ENCODE assay signal across 33 cellular contexts in genomic region chr1:231046730-231047395, GRCh38.
"Had no signal": no experiment of that assay in that cellular context is flagged by ENCODE, and none has a peak within 500 bp of the region (broad histone marks: within the 10 kb centered on the region; RNA-seq: fewer than 3 reads in every experiment).

No MANE protein-coding gene starts in this region.

- H3K4me3 ChIP-seq: ascending aorta, breast epithelium, cardiac muscle cell, coronary artery, dorsolateral prefrontal cortex, esophagus muscularis mucosa, gastrocnemius medialis, heart left ventricle had no signal

- H3K27ac ChIP-seq: ascending aorta, breast epithelium, cardiac muscle cell, coronary artery, dorsolateral prefrontal cortex, esophagus muscularis mucosa, foreskin keratinocyte, gastrocnemius medialis, heart left ventricle, VCaP had no signal

- ATAC-seq: activated naive CD4-positive, alpha-beta T cell treated with anti-CD3 and anti-CD28 coated beads, Interleukin-2, amount 50 U/mL, for 72 hours; activated T-cell treated with anti-CD3 and anti-CD28 coated beads, Interleukin-2, amount 50 U/mL, for 72 hours; foreskin keratinocyte; gastrocnemius medialis; heart left ventricle; T-helper 17 cell; WTC11 had no signal

- H3K27me3 ChIP-seq: ascending aorta, breast epithelium had no signal

- DNase-seq: activated CD4-positive, alpha-beta memory T cell treated with anti-CD3 and anti-CD28 coated beads, Interleukin-2, amount 10 ng/mL, durations not matched to agents 7 days and 5 days; activated CD4-positive, alpha-beta T cell treated with anti-CD3 and anti-CD28 coated beads for 1 hour; activated CD4-positive, alpha-beta T cell treated with anti-CD3 and anti-CD28 coated beads for 4 hours; activated CD4-positive, alpha-beta T cell treated with anti-CD3 and anti-CD28 coated beads, Interleukin-2, amount 10 ng/mL, durations not matched to agents 7 days and 5 days; activated CD4-positive, alpha-beta T cell treated with anti-CD3 and anti-CD28 coated beads, Interleukin-2, amount 50 U/mL, for 4 hours; activated CD8-positive, alpha-beta memory T cell treated with anti-CD3 and anti-CD28 coated beads, Interleukin-2, amount 50 U/mL, for 48 hours; activated gamma-delta T cell; activated naive CD4-positive, alpha-beta T cell; activated naive CD4-positive, alpha-beta T cell treated with anti-CD3 and anti-CD28 coated beads, Interleukin-2, amount 10 ng/mL, durations not matched to agents 7 days and 5 days; activated naive CD8-positive, alpha-beta T cell treated with anti-CD3 and anti-CD28 coated beads, Interleukin-2, amount 10 ng/mL, durations not matched to agents 7 days and 5 days; activated T-cell treated with anti-CD3 and anti-CD28 coated beads for 4 hours; activated T-cell treated with anti-CD3 and anti-CD28 coated beads, Interleukin-2, amount 50 U/mL, for 24 hours; activated T-cell treated with anti-CD3 and anti-CD28 coated beads, Interleukin-2, amount 50 U/mL, for 72 hours; central memory CD4-positive, alpha-beta T cell; cerebellar nuclear complex; dorsolateral prefrontal cortex; effector memory CD4-positive, alpha-beta T cell; endodermal cell; foreskin keratinocyte; gastrocnemius medialis; glutamatergic neuron; heart left ventricle; T-helper 1 cell; T-helper 17 cell; T1000 had no signal

- H3K36me3 ChIP-seq: ascending aorta, breast epithelium, cardiac muscle cell, esophagus muscularis mucosa, gastrocnemius medialis, heart left ventricle had no signal

- H3K9me3 ChIP-seq: ascending aorta, gastrocnemius medialis had no signal

- H3K4me1 ChIP-seq: ascending aorta, breast epithelium, esophagus muscularis mucosa, foreskin keratinocyte, gastrocnemius medialis, heart left ventricle had no signal
